ENCODE assay signal across 17 cellular contexts in genomic region chr1:113008365-113008714, GRCh38. TPM values are rescaled to one million over a fixed set of nuclear protein-coding genes. Genes with fewer than 3 reads are reported as not detected.
DNase-seq lines count a peak whose midpoint lies in the region; ATAC-seq and TF ChIP-seq lines count a peak whose summit lies in the region.
"Had no signal": no experiment of that assay in that cellular context is flagged by ENCODE, and none has a peak within 500 bp of the region (broad histone marks: within the 10 kb centered on the region; RNA-seq: fewer than 3 reads in every experiment).

No MANE protein-coding gene starts in this region.

- H3K27me3 ChIP-seq in H9 (ENCODE audit: insufficient read depth, low read length) (no peaks in the 10 kb centered on the region), right lobe of liver (no peaks in the 10 kb centered on the region)
- H3K27me3 ChIP-seq: BLaER1 treated with 17β-estradiol and CSF1 and Interleukin-3, amounts not matched to agents 10 nM and 100 nM had no signal

- H3K14ac ChIP-seq in H9 (ENCODE audit: insufficient read depth, low read length), result no peak overlapping the region

- no peak overlapping the region for H4K8ac ChIP-seq in H9 (replicated peaks; ENCODE audit: insufficient read length, low read depth, low read length)

- CTCF ChIA-PET in HEK293T (lab: Yijun Ruan, JAX), result no interaction called here

- H3K79me1 ChIP-seq in H9 (ENCODE audit: insufficient read depth, low read depth, low read length, poor library complexity, severe bottlenecking), result no peaks in the 10 kb centered on the region

- H3K9ac ChIP-seq in H9 (ENCODE audit: extremely low read depth, insufficient read length, low read length), result no peak overlapping the region
- H3K9ac ChIP-seq: BLaER1 treated with 17β-estradiol and CSF1 and Interleukin-3, amounts not matched to agents 10 nM and 100 nM had no signal

- H3K4me3 Mint-ChIP-seq in H9 (no peak overlapping the region), T-helper 17 cell (no peak overlapping the region), glutamatergic neuron (ENCODE audit: unreplicated experiment) (no peak overlapping the region)
- H3K4me3 Mint-ChIP-seq: B cell; CD8-positive, alpha-beta T cell had no signal

- H3K56ac ChIP-seq in H9 (ENCODE audit: insufficient read length, low read depth, low read length), result no peak overlapping the region

- H3K36me3 Mint-ChIP-seq in H9 (ENCODE audit: insufficient read depth in 1 of 3, low read depth in 3 of 3), result peaks cover 4 to 12% (median 5%) of the 10 kb centered on the region in 3 experiments; a peak in 6 of 7 replicates
- no peaks in the 10 kb centered on the region for H3K36me3 Mint-ChIP-seq in T-helper 17 cell (ENCODE audit: low read depth)
- H3K36me3 Mint-ChIP-seq in glutamatergic neuron (ENCODE audit: unreplicated experiment), result no peaks in the 10 kb centered on the region

- intact Hi-C loops in right lobe of liver (cut with DNase I), result no loop called here

- H3K9me3 ChIP-seq in H9 (ENCODE audit: control insufficient read depth, low read depth, low read length) (no peaks in the 10 kb centered on the region), T-helper 17 cell (ENCODE audit: control insufficient read depth, low read length, poor library complexity, severe bottlenecking) (no peaks in the 10 kb centered on the region), right lobe of liver (no peaks in the 10 kb centered on the region)
- H3K9me3 ChIP-seq: BLaER1 treated with 17β-estradiol and CSF1 and Interleukin-3, amounts not matched to agents 10 nM and 100 nM had no signal

- POLR2A ChIA-PET in HEK293T (lab: Yijun Ruan, JAX), result no interaction called here

- H3K27ac Mint-ChIP-seq in H9, result peak overlapping the region; percentile 29 to 64 (median 30); a peak in 3 of 7 replicates
- peak overlapping the region; percentile 43 for H3K27ac Mint-ChIP-seq in T-helper 17 cell
- H3K27ac Mint-ChIP-seq in glutamatergic neuron (ENCODE audit: unreplicated experiment), result peak overlapping the region; percentile 52
- H3K27ac Mint-ChIP-seq: B cell; CD8-positive, alpha-beta T cell had no signal

- no peak for ATAC-seq in T-helper 17 cell
- ATAC-seq in right lobe of liver, result peak; percentile 6 to 64 (median 60)
- ATAC-seq: CD8-positive, alpha-beta T cell; K562 had no signal

- no peak overlapping the region for H2BK5ac ChIP-seq in H9 (ENCODE audit: insufficient read length, low read length)

- no peak overlapping the region for H3K23ac ChIP-seq in H9 (ENCODE audit: insufficient read length, low read depth, low read length)

- no peak overlapping the region for H3T11ph ChIP-seq in H9 (ENCODE audit: low read length)

- H4K91ac ChIP-seq in H9 (ENCODE audit: insufficient read length, low read depth, low read length), result no peak overlapping the region

- no peaks in the 10 kb centered on the region for H3K36me3 ChIP-seq in right lobe of liver

- H2AFZ ChIP-seq in H9 (ENCODE audit: low read length), result no peak overlapping the region

- no peak overlapping the region for H2BK12ac ChIP-seq in H9 (ENCODE audit: insufficient read length, low read depth, low read length)

- no peaks in the 10 kb centered on the region for H3K23me2 ChIP-seq in H9 (ENCODE audit: insufficient read length, low read depth, low read length, poor library complexity, severe bottlenecking)

- no CpG with 5 or more reads among the region's 4 CpGs for WGBS in H9 (ENCODE audit: extremely low coverage, insufficient read length, low lambda C conversion rate)
- WGBS in right lobe of liver (ENCODE audit: insufficient coverage, low coverage, low lambda C conversion rate, missing lambda C conversion rate), result 21% methylated on average over 3 of the region's 4 CpGs

- TF ChIP-seq CTCF in H9 (conservative IDR thresholded peaks at IDR 0.05) (no peak), glutamatergic neuron (IDR thresholded peaks at IDR 0.05; ENCODE audit: partially characterized antibody, unreplicated experiment) (no peak), right lobe of liver (IDR thresholded peaks at IDR 0.05) (no peak)

- no peak overlapping the region for H2BK15ac ChIP-seq in H9 (ENCODE audit: low read depth, low read length)

- H3K4me3 ChIP-seq in right lobe of liver, result peak overlapping the region in 1 of 3 donors; percentile 26
- H3K4me3 ChIP-seq: BLaER1 treated with 17β-estradiol and CSF1 and Interleukin-3, amounts not matched to agents 10 nM and 100 nM; K562 had no signal

- H2BK120ac ChIP-seq in H9 (ENCODE audit: low read depth, low read length, poor library complexity, severe bottlenecking), result no peak overlapping the region

- no peaks in the 10 kb centered on the region for H3K4me1 ChIP-seq in H9 (ENCODE audit: insufficient read depth, low read length)
- H3K4me1 ChIP-seq in right lobe of liver, result peaks cover 0 to 32% (median 6%) of the 10 kb centered on the region in 4 donors
- H3K4me1 ChIP-seq: BLaER1 treated with 17β-estradiol and CSF1 and Interleukin-3, amounts not matched to agents 10 nM and 100 nM had no signal

- no peak overlapping the region for H3K18ac ChIP-seq in H9 (ENCODE audit: insufficient read length, low read depth, low read length)

- H3K4me2 ChIP-seq in H9 (ENCODE audit: insufficient read depth, insufficient read length, low read length), result no peak overlapping the region
- H3K4me2 ChIP-seq: BLaER1 treated with 17β-estradiol and CSF1 and Interleukin-3, amounts not matched to agents 10 nM and 100 nM had no signal

- H2BK20ac ChIP-seq in H9 (ENCODE audit: low read depth, low read length, poor library complexity, severe bottlenecking), result no peak overlapping the region

- H3K79me2 ChIP-seq in H9 (ENCODE audit: insufficient read depth, low read length), result no peaks in the 10 kb centered on the region

- H2AK5ac ChIP-seq in H9 (ENCODE audit: insufficient read length, low read length), result no peak overlapping the region

- no peak overlapping the region for H4K5ac ChIP-seq in H9 (ENCODE audit: insufficient read length, low read depth, low read length)

- DNase-seq in H9 (no peak), T-helper 17 cell (no peak), glutamatergic neuron (no peak), right lobe of liver (no peak), NCI-H1436 treated with DMSO at 0.1 percent for 48 hours (lab: John Stamatoyannopoulos, UW) (no peak), GDM1 (lab: John Stamatoyannopoulos, UW) (no peak), HEK293T (ENCODE audit: extremely low spot score) (no peak)
- DNase-seq: 8988T; Calu3; CD8-positive, alpha-beta T cell; DMS 273 treated with DMSO at 0.1 percent for 48 hours; DMS53; GOT3; H7 had no signal

- H3K9me3 Mint-ChIP-seq in H9 (no peaks in the 10 kb centered on the region), glutamatergic neuron (ENCODE audit: unreplicated experiment) (no peaks in the 10 kb centered on the region)
- H3K9me3 Mint-ChIP-seq: CD8-positive, alpha-beta T cell had no signal

- H3K27ac ChIP-seq in H9 (ENCODE audit: insufficient read length, low read depth, low read length) (no peak overlapping the region), right lobe of liver (peak overlapping the region in 2 of 3 donors; percentile 55 to 65)
- H3K27ac ChIP-seq: BLaER1 treated with 17β-estradiol and CSF1 and Interleukin-3, amounts not matched to agents 10 nM and 100 nM had no signal

- H3K4me1 Mint-ChIP-seq in H9, result no peaks in the 10 kb centered on the region; a peak in 1 of 4 replicates
- H3K4me1 Mint-ChIP-seq in T-helper 17 cell, result peaks cover 2% of the 10 kb centered on the region
- peaks cover 6% of the 10 kb centered on the region for H3K4me1 Mint-ChIP-seq in glutamatergic neuron (ENCODE audit: low read depth, unreplicated experiment)
- H3K4me1 Mint-ChIP-seq: B cell had no signal

- H3K4ac ChIP-seq in H9 (ENCODE audit: low read depth, low read length), result no peak overlapping the region

- no peaks in the 10 kb centered on the region for H3K27me3 Mint-ChIP-seq in H9 (ENCODE audit: low read depth)
- no peaks in the 10 kb centered on the region for H3K27me3 Mint-ChIP-seq in T-helper 17 cell
- no peaks in the 10 kb centered on the region for H3K27me3 Mint-ChIP-seq in glutamatergic neuron (ENCODE audit: unreplicated experiment)
- H3K27me3 Mint-ChIP-seq: B cell had no signal

- no peak for TF ChIP-seq POLR2A in right lobe of liver (IDR thresholded peaks at IDR 0.05)

- no peaks in the 10 kb centered on the region for H4K20me1 ChIP-seq in H9 (ENCODE audit: control insufficient read depth, insufficient read depth, insufficient read length)
- H4K20me1 ChIP-seq: BLaER1 treated with 17β-estradiol and CSF1 and Interleukin-3, amounts not matched to agents 10 nM and 100 nM had no signal

TF ChIP-seq in HEK293T, 16 proteins besides CTCF, POLR2A, EP300 and RAD21:
- no peak for TF ChIP-seq CTBP1 (IDR thresholded peaks at IDR 0.05; ENCODE audit: borderline replicate concordance)
- no peak for TF ChIP-seq SP1 (IDR thresholded peaks at IDR 0.05)
- no peak for TF ChIP-seq ZNF384 (IDR thresholded peaks at IDR 0.05)
- no peak for TF ChIP-seq FOXA1 (IDR thresholded peaks at IDR 0.05)
- no peak for TF ChIP-seq PKNOX1 (IDR thresholded peaks at IDR 0.05)
- no peak for TF ChIP-seq LEF1 (IDR thresholded peaks at IDR 0.05; ENCODE audit: borderline replicate concordance)
- TF ChIP-seq TARDBP (IDR thresholded peaks at IDR 0.05), result no peak
- TF ChIP-seq FOXM1 (IDR thresholded peaks at IDR 0.05; ENCODE audit: borderline replicate concordance), result no peak
- TF ChIP-seq HDGF (IDR thresholded peaks at IDR 0.05; ENCODE audit: borderline replicate concordance), result no peak
- no peak for TF ChIP-seq BHLHE40 (IDR thresholded peaks at IDR 0.05; ENCODE audit: borderline replicate concordance)
- no peak for TF ChIP-seq ELF4 (IDR thresholded peaks at IDR 0.05)
- no peak for TF ChIP-seq NFRKB (IDR thresholded peaks at IDR 0.05)
- TF ChIP-seq ARNT (IDR thresholded peaks at IDR 0.05), result no peak
- no peak for TF ChIP-seq SUZ12 (IDR thresholded peaks at IDR 0.05)

RNA-seq across cellular contexts. Expression of gene SLC16A1, which starts 52.3 kb away (rescaled TPM):
- total RNA-seq in H9 (2021) (379 and 381 TPM in 2 replicates), T-helper 17 cell (10 to 100 TPM; 29.2 to 31.9 TPM), glutamatergic neuron (ENCODE audit: unreplicated experiment) (39.5 TPM), right lobe of liver (10 to 100 TPM; 26.1 to 81.9 (median 55.2) TPM)
